Comparison of ENCODE assay signal across 25 cellular contexts in the genomic region with DNA sequence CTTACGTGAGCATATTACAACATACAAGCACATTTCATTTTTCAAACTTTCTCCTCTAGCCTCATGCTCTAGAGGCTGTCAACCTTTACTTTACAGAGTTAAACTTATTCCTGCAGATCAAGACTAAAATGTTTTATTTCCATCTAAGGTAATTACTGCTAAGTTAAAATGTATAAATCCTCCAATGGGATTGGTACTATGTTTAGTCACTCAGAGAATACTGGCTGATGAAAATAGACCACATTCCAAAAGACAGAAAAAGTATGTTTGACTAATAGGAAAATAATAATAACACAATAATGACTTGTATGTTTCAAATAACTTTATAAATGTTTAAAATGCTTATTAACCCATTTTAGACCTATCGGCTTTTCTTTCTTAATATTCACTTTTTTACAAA. TPM values are rescaled to one million over a fixed set of nuclear protein-coding genes. Genes with fewer than 3 reads are reported as not detected.
DNase-seq lines count a peak whose midpoint lies in the region; ATAC-seq, FAIRE-seq and TF ChIP-seq lines count a peak whose summit lies in the region.
"Had no signal": no experiment of that assay in that cellular context is flagged by ENCODE, and none has a peak within 500 bp of the region (broad histone marks: within the 10 kb centered on the region; RNA-seq: fewer than 3 reads in every experiment).

No MANE protein-coding gene starts in this region.

- no peaks in the 10 kb centered on the region for H3K9me3 ChIP-seq in Caco-2
- no peaks in the 10 kb centered on the region for H3K9me3 ChIP-seq in RWPE2 (ENCODE audit: severe bottlenecking)
- H3K9me3 ChIP-seq: colonic mucosa, spleen had no signal

- peaks cover 38% of the 10 kb centered on the region for H3K4me1 Mint-ChIP-seq in Caco-2 (ENCODE audit: low read depth, unreplicated experiment)

- no peak overlapping the region for H3K4me3 ChIP-seq in Caco-2 (ENCODE audit: low read depth, low read length)
- no peak overlapping the region for H3K4me3 ChIP-seq in RWPE2 (ENCODE audit: severe bottlenecking)
- H3K4me3 ChIP-seq in retinal pigment epithelial cell (ENCODE audit: low read length), result peak overlapping the region; percentile 22
- H3K4me3 ChIP-seq: colonic mucosa, spleen had no signal

- TF ChIP-seq CTCF in Caco-2 (IDR thresholded peaks at IDR 0.05; ENCODE audit: insufficient read depth in 1 of 2, low read depth in 1 of 2, low read length in 1 of 2, severe bottlenecking in 1 of 2, unreplicated experiment in 1 of 2) (no peak), RWPE2 (IDR thresholded peaks at IDR 0.05; ENCODE audit: poor library complexity, severe bottlenecking) (no peak), retinal pigment epithelial cell (conservative IDR thresholded peaks at IDR 0.05; ENCODE audit: low read depth, low read length) (no peak)

- POLR2A ChIA-PET in Caco-2 (lab: Charles Lee), result no interaction called here

- H3K36me3 ChIP-seq in Caco-2 (ENCODE audit: control insufficient read depth, insufficient read depth, low read length) (no peaks in the 10 kb centered on the region), RWPE2 (ENCODE audit: low read depth) (no peaks in the 10 kb centered on the region)
- H3K36me3 ChIP-seq: colonic mucosa, spleen had no signal

- H3K9me3 Mint-ChIP-seq in Caco-2 (ENCODE audit: unreplicated experiment), result no peaks in the 10 kb centered on the region
- H3K9me3 Mint-ChIP-seq: activated B cell treated with CpG ODN at 0.5 μM for 24 hours; activated CD4-positive, alpha-beta memory T cell treated with anti-CD3 and anti-CD28 coated beads, Interleukin-2, amount 10 ng/mL, durations not matched to agents 7 days and 5 days; CD4-positive, CD25-positive, alpha-beta regulatory T cell had no signal

- intact Hi-C loops in Caco-2 (cut with micrococcal nuclease; ENCODE audit: unreplicated experiment), result no loop called here

- DNase-seq in Caco-2 (no peak), RWPE2 (ENCODE audit: low spot score) (no peak), retinal pigment epithelial cell (ENCODE audit: low read depth) (no peak), NCI-H2081 (lab: John Stamatoyannopoulos, UW) (no peak), NCI-H187 (lab: John Stamatoyannopoulos, UW) (no peak)
- DNase-seq: activated B cell treated with CpG ODN at 0.5 μM for 24 hours; activated CD4-positive, alpha-beta memory T cell treated with anti-CD3 and anti-CD28 coated beads, Interleukin-2, amount 10 ng/mL, durations not matched to agents 7 days and 5 days; activated naive CD4-positive, alpha-beta T cell treated with anti-CD3 and anti-CD28 coated beads, Interleukin-2, amount 50 U/mL, for 16 hours; activated T-cell treated with anti-CD3 and anti-CD28 coated beads, Interleukin-2, amount 50 U/mL, for 1 hour; CD4-positive, CD25-positive, alpha-beta regulatory T cell; colonic mucosa; DMS153; hypothalamus; mesendoderm; NCI-H1092 treated with DMSO at 0.1 percent for 48 hours; NCI-H526 treated with DMSO at 0.1 percent for 48 hours; SIG-M5; spleen; T-helper 2 cell had no signal

- ATAC-seq in RWPE2 (ENCODE audit: low read depth) (no peak), HG03571 (IDR thresholded peaks at IDR 0.05; ENCODE audit: unreplicated experiment) (no peak), HG03378 (IDR thresholded peaks at IDR 0.05; ENCODE audit: unreplicated experiment) (no peak)

- H3K27me3 ChIP-seq in Caco-2 (replicated peaks; ENCODE audit: control insufficient read depth, insufficient read depth, low read length) (no peaks in the 10 kb centered on the region), RWPE2 (ENCODE audit: insufficient read depth, poor library complexity, severe bottlenecking) (no peaks in the 10 kb centered on the region)
- H3K27me3 ChIP-seq: colonic mucosa, spleen had no signal

- no peaks in the 10 kb centered on the region for H3K27me3 Mint-ChIP-seq in Caco-2 (ENCODE audit: insufficient read depth, unreplicated experiment)
- H3K27me3 Mint-ChIP-seq: activated B cell treated with CpG ODN at 0.5 μM for 24 hours; activated CD4-positive, alpha-beta memory T cell treated with anti-CD3 and anti-CD28 coated beads, Interleukin-2, amount 10 ng/mL, durations not matched to agents 7 days and 5 days; CD4-positive, CD25-positive, alpha-beta regulatory T cell had no signal

- CTCF ChIA-PET in Caco-2 (lab: Charles Lee), result no interaction called here

- no peak overlapping the region for H3K27ac Mint-ChIP-seq in Caco-2 (ENCODE audit: unreplicated experiment)
- H3K27ac Mint-ChIP-seq: activated B cell treated with CpG ODN at 0.5 μM for 24 hours; activated CD4-positive, alpha-beta memory T cell treated with anti-CD3 and anti-CD28 coated beads, Interleukin-2, amount 10 ng/mL, durations not matched to agents 7 days and 5 days had no signal

- peak overlapping the region; percentile 18 for H3K27ac ChIP-seq in RWPE2 (ENCODE audit: poor library complexity, severe bottlenecking)
- H3K27ac ChIP-seq: colonic mucosa had no signal

- peak; percentile 21 for FAIRE-seq in colon (lab: Jason Lieb, UNC)
- FAIRE-seq: frontal cortex, GM12891, urothelium cell line had no signal

- BruUV-seq in Caco-2 (replicated peaks; lab: Mats Ljungman, UMichigan), result no TSS peak

- peaks cover 52% of the 10 kb centered on the region for H3K4me1 ChIP-seq in Caco-2
- peaks cover 37% of the 10 kb centered on the region for H3K4me1 ChIP-seq in RWPE2 (ENCODE audit: insufficient read depth, poor library complexity, severe bottlenecking)
- H3K4me1 ChIP-seq: colonic mucosa had no signal

- peak overlapping the region; percentile 18 for H3K4me3 Mint-ChIP-seq in Caco-2 (ENCODE audit: unreplicated experiment)
- H3K4me3 Mint-ChIP-seq: activated B cell treated with CpG ODN at 0.5 μM for 24 hours; activated CD4-positive, alpha-beta memory T cell treated with anti-CD3 and anti-CD28 coated beads, Interleukin-2, amount 10 ng/mL, durations not matched to agents 7 days and 5 days; CD4-positive, CD25-positive, alpha-beta regulatory T cell had no signal

- no peaks in the 10 kb centered on the region for H3K36me3 Mint-ChIP-seq in Caco-2 (ENCODE audit: insufficient read depth, unreplicated experiment)

RNA-seq across cellular contexts. Expression of gene TRDMT1, which starts 8.5 kb away (rescaled TPM):
- total RNA-seq in Caco-2 (2022), result 8.6 and 11.0 TPM in 2 replicates

RNA-seq across cellular contexts. Expression of gene VIM, which starts 18.1 kb away (rescaled TPM):
- total RNA-seq in Caco-2 (2022), result 50.4 and 53.7 TPM in 2 replicates
